In genomic region chr3:5563537-5564277, GRCh38 we compare ENCODE assay signal across 1 cellular context.
A peak's percentile ranks its signal among the peaks of the same experiment; 100 is the strongest.
TF ChIP-seq lines count a peak whose summit lies in the region.

No MANE protein-coding gene starts in this region.

TF ChIP-seq in K562, 482 proteins besides CTCF, POLR2A, EP300 and RAD21 (continued from another document and continues in another):
- TF ChIP-seq TAF7 (tag; IDR thresholded peaks at IDR 0.05) (no peak), MXD1 (CRISPR knock-in tag; IDR thresholded peaks at IDR 0.05; ENCODE audit: borderline replicate concordance, poor library complexity, severe bottlenecking) (peak; percentile 26), PYGO2 (tag; IDR thresholded peaks at IDR 0.05) (0 out of 2 replicates have a peak, but pooled peaks have one; percentile 4), MBD1 (CRISPR knock-in tag; IDR thresholded peaks at IDR 0.05) (0 out of 2 replicates have a peak, but pooled peaks have one; percentile 27), DPF2 (IDR thresholded peaks at IDR 0.05) (peak; percentile 80), CCNT2 (IDR thresholded peaks at IDR 0.05; ENCODE audit: borderline replicate concordance, extremely low read depth, insufficient read length, low read depth, low read length) (peak; percentile 35), SOX6 (IDR thresholded peaks at IDR 0.05) (peak; percentile 96), ETV6 (IDR thresholded peaks at IDR 0.05; ENCODE audit: borderline replicate concordance in 1 of 2, low read depth in 2 of 2, low read length in 1 of 2) (0 out of 4 replicates have a peak, but pooled peaks have one; percentile 39 to 48), ETV6 (CRISPR knock-in tag; IDR thresholded peaks at IDR 0.05; ENCODE audit: borderline replicate concordance) (no peak), TCFL5 (CRISPR knock-in tag; conservative IDR thresholded peaks at IDR 0.05) (0 out of 2 replicates have a peak, but pooled peaks have one; percentile 35), NRF1 (conservative IDR thresholded peaks at IDR 0.05 in 1 of 2, IDR thresholded peaks at IDR 0.05 in 1 of 2) (peak; percentile 67 to 70), ZNF609 (CRISPR knock-in tag; IDR thresholded peaks at IDR 0.05; ENCODE audit: borderline replicate concordance) (no peak), ZNF778 (CRISPR knock-in tag; IDR thresholded peaks at IDR 0.05) (no peak), HIVEP1 (CRISPR knock-in tag; IDR thresholded peaks at IDR 0.05) (0 out of 2 replicates have a peak, but pooled peaks have one; percentile 39), AFF1 (IDR thresholded peaks at IDR 0.05; ENCODE audit: low read depth in 1 of 2, partially characterized antibody in 2 of 2) (peak; percentile 40 to 84), ELF1 (tag; IDR thresholded peaks at IDR 0.05) (peak; percentile 50; the same call in 1 of the 2 replicates), GATAD2A (IDR thresholded peaks at IDR 0.05) (0 out of 2 replicates have a peak, but pooled peaks have one; percentile 31), ZBTB7A (IDR thresholded peaks at IDR 0.05; ENCODE audit: borderline replicate concordance, control insufficient read depth, low read depth, low read length) (no peak), POLR3A (IDR thresholded peaks at IDR 0.05; ENCODE audit: borderline replicate concordance, extremely low read depth, insufficient read depth, insufficient read length) (no peak), ZNF318 (IDR thresholded peaks at IDR 0.05; ENCODE audit: borderline replicate concordance in 1 of 2, low read depth in 1 of 2) (peak in 1 of 2 experiments; percentile 93; a peak in 2 of 4 replicates), MTA1 (IDR thresholded peaks at IDR 0.05; ENCODE audit: borderline replicate concordance) (peak; percentile 43; the same call in 1 of the 2 replicates), TFAP4 (CRISPR knock-in tag; IDR thresholded peaks at IDR 0.05; ENCODE audit: borderline replicate concordance) (peak; percentile 96)
